8 cellular contexts compared by ENCODE assay signal in genomic region chr11:117199061-117199915, GRCh38. TPM values are rescaled to one million over a fixed set of nuclear protein-coding genes. Genes with fewer than 3 reads are reported as not detected.
A peak's percentile ranks its signal among the peaks of the same experiment; 100 is the strongest.
DNase-seq lines count a peak whose midpoint lies in the region; ATAC-seq and TF ChIP-seq lines count a peak whose summit lies in the region.

TSS of gene TAGLN (plus strand) at chr11:117199370. CDS start at chr11:117203014, 3,644 bp downstream.

- intact Hi-C loops in activated T-helper 1 cell treated with anti-CD3 and anti-CD28 coated beads, Interleukin-12 subunit alpha, Interleukin-12 subunit beta, Interleukin-2, Interleukin-4 antibody, amounts not matched to agents 30 ng/mL and 10 ng/mL and 1 ng/mL, durations not matched to agents 14 hours and 24 hours and 36 hours (cut with micrococcal nuclease) = no loop called here

- ATAC-seq in SK-N-SH treated with all-trans-retinoic acid at 6 μM for 48 hours (peak; percentile 85), HG02798 (IDR thresholded peaks at IDR 0.05; ENCODE audit: poor library complexity, unreplicated experiment) (no peak)

- DNase-seq in AG10803 (ENCODE audit: low read depth) = peak; percentile 95
- DNase-seq in glomerular endothelial cell (ENCODE audit: extremely low read depth, low read depth, low spot score) = no peak
- no peak for DNase-seq in occipital lobe (lab: John Stamatoyannopoulos, UW)
- DNase-seq in NCI-H82 (lab: John Stamatoyannopoulos, UW) = no peak
- no peak for DNase-seq in activated T-helper 1 cell treated with anti-CD3 and anti-CD28 coated beads, Interleukin-12 subunit alpha, Interleukin-12 subunit beta, Interleukin-2, Interleukin-4 antibody, amounts not matched to agents 30 ng/mL and 10 ng/mL and 1 ng/mL, durations not matched to agents 14 hours and 24 hours and 36 hours (ENCODE audit: low spot score)
- no peak for DNase-seq in NCI-H1092 (lab: John Stamatoyannopoulos, UW)

- H3K36me3 Mint-ChIP-seq in activated T-helper 1 cell treated with anti-CD3 and anti-CD28 coated beads, Interleukin-12 subunit alpha, Interleukin-12 subunit beta, Interleukin-2, Interleukin-4 antibody, amounts not matched to agents 30 ng/mL and 10 ng/mL and 1 ng/mL, durations not matched to agents 14 hours and 24 hours and 36 hours (ENCODE audit: low read depth) = peaks cover 12% of the 10 kb centered on the region

- no peak within 1 kb of the TSS for H3K4me3 Mint-ChIP-seq in activated T-helper 1 cell treated with anti-CD3 and anti-CD28 coated beads, Interleukin-12 subunit alpha, Interleukin-12 subunit beta, Interleukin-2, Interleukin-4 antibody, amounts not matched to agents 30 ng/mL and 10 ng/mL and 1 ng/mL, durations not matched to agents 14 hours and 24 hours and 36 hours

- peak within 1 kb of the TSS; percentile 88 for H3K4me3 ChIP-seq in AG10803 (ENCODE audit: low read length)

- no peaks in the 10 kb centered on the region for H3K9me3 Mint-ChIP-seq in activated T-helper 1 cell treated with anti-CD3 and anti-CD28 coated beads, Interleukin-12 subunit alpha, Interleukin-12 subunit beta, Interleukin-2, Interleukin-4 antibody, amounts not matched to agents 30 ng/mL and 10 ng/mL and 1 ng/mL, durations not matched to agents 14 hours and 24 hours and 36 hours

- no peaks in the 10 kb centered on the region for H3K27me3 Mint-ChIP-seq in activated T-helper 1 cell treated with anti-CD3 and anti-CD28 coated beads, Interleukin-12 subunit alpha, Interleukin-12 subunit beta, Interleukin-2, Interleukin-4 antibody, amounts not matched to agents 30 ng/mL and 10 ng/mL and 1 ng/mL, durations not matched to agents 14 hours and 24 hours and 36 hours (ENCODE audit: insufficient read depth)

- H3K27ac Mint-ChIP-seq in activated T-helper 1 cell treated with anti-CD3 and anti-CD28 coated beads, Interleukin-12 subunit alpha, Interleukin-12 subunit beta, Interleukin-2, Interleukin-4 antibody, amounts not matched to agents 30 ng/mL and 10 ng/mL and 1 ng/mL, durations not matched to agents 14 hours and 24 hours and 36 hours = no peak within 1 kb of the TSS

- no peaks in the 10 kb centered on the region for H3K4me1 Mint-ChIP-seq in activated T-helper 1 cell treated with anti-CD3 and anti-CD28 coated beads, Interleukin-12 subunit alpha, Interleukin-12 subunit beta, Interleukin-2, Interleukin-4 antibody, amounts not matched to agents 30 ng/mL and 10 ng/mL and 1 ng/mL, durations not matched to agents 14 hours and 24 hours and 36 hours (ENCODE audit: low read depth)

- no peak for TF ChIP-seq CTCF in AG10803 (conservative IDR thresholded peaks at IDR 0.05; ENCODE audit: low read length)

TF ChIP-seq in SK-N-SH treated with all-trans-retinoic acid at 6 μM for 48 hours, 23 proteins besides CTCF, POLR2A, EP300 and RAD21:
- TF ChIP-seq ZC3H10 (CRISPR knock-in tag; IDR thresholded peaks at IDR 0.05) = no peak
- no peak for TF ChIP-seq BACH2 (CRISPR knock-in tag; IDR thresholded peaks at IDR 0.05; ENCODE audit: borderline replicate concordance)
- no peak for TF ChIP-seq PPARA (CRISPR knock-in tag; IDR thresholded peaks at IDR 0.05; ENCODE audit: borderline replicate concordance)
- TF ChIP-seq, protein P1, sequence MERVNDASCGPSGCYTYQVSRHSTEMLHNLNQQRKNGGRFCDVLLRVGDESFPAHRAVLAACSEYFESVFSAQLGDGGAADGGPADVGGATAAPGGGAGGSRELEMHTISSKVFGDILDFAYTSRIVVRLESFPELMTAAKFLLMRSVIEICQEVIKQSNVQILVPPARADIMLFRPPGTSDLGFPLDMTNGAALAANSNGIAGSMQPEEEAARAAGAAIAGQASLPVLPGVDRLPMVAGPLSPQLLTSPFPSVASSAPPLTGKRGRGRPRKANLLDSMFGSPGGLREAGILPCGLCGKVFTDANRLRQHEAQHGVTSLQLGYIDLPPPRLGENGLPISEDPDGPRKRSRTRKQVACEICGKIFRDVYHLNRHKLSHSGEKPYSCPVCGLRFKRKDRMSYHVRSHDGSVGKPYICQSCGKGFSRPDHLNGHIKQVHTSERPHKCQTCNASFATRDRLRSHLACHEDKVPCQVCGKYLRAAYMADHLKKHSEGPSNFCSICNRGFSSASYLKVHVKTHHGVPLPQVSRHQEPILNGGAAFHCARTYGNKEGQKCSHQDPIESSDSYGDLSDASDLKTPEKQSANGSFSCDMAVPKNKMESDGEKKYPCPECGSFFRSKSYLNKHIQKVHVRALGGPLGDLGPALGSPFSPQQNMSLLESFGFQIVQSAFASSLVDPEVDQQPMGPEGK (CRISPR knock-in tag; IDR thresholded peaks at IDR 0.05; ENCODE audit: borderline replicate concordance) = peak; percentile 57; the same call in 1 of the 2 replicates
- no peak for TF ChIP-seq ZFP30 (CRISPR knock-in tag; IDR thresholded peaks at IDR 0.05)

RNA-seq across cellular contexts. Expression of gene TAGLN, which starts in this region (rescaled TPM):
- total RNA-seq in glomerular endothelial cell (294 and 467 TPM in 2 replicates), occipital lobe (12.9 TPM)
- total RNA-seq in activated T-helper 1 cell treated with anti-CD3 and anti-CD28 coated beads, Interleukin-12 subunit alpha, Interleukin-12 subunit beta, Interleukin-2, Interleukin-4 antibody, amounts not matched to agents 30 ng/mL and 10 ng/mL and 1 ng/mL, durations not matched to agents 14 hours and 24 hours and 36 hours = 2.9 and 4.6 TPM in 2 replicates

Comparison
In these comparisons a context has a peak if more than half of its experiments do, and no peak if none do; other contexts are left out.
1. RNA of gene TAGLN (total RNA-seq): 294 to 467 TPM in glomerular endothelial cell; 12.9 TPM in occipital lobe (single experiment) and 2.9 to 4.6 TPM in activated T-helper 1 cell treated with anti-CD3 and anti-CD28 coated beads, Interleukin-12 subunit alpha, Interleukin-12 subunit beta, Interleukin-2, Interleukin-4 antibody, amounts not matched to agents 30 ng/mL and 10 ng/mL and 1 ng/mL, durations not matched to agents 14 hours and 24 hours and 36 hours; every median in the first group is over 10 times any median in the second.